ENCODE assay signal across 13 cellular contexts in the genomic region with DNA sequence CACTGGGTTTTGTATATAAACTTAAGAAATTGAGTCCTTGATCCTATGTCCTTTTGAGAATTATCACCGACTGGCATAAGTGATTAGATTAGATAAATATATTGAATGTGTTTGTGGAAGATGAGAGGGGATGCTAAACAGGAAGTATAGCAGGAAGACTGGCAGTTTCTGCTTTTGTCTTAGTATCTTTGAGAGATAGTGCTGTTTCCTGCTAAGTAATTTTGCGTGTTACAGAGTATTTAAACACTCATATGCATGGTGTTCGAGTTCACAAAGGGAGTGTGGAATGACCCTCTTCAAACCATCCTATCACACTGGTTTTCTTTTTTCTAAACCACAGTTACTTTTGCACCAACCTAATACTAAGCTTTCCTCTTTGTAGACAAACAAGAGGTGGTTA.
DNase-seq lines count a peak whose midpoint lies in the region; FAIRE-seq and TF ChIP-seq lines count a peak whose summit lies in the region.
"Had no signal": no experiment of that assay in that cellular context is flagged by ENCODE, and none has a peak within 500 bp of the region (broad histone marks: within the 10 kb centered on the region; RNA-seq: fewer than 3 reads in every experiment).

No MANE protein-coding gene starts in this region.

- FAIRE-seq in small intestine (lab: Jason Lieb, UNC): no peak

- H3K4me3 ChIP-seq in breast epithelium (no peak overlapping the region), mammary epithelial cell (replicated peaks in 1 of 3; ENCODE audit: insufficient read depth in 1 of 3, low read depth in 2 of 3, low read length in 3 of 3) (no peak overlapping the region), esophagus squamous epithelium (no peak overlapping the region), thymus (ENCODE audit: low read length) (no peak overlapping the region), small intestine (ENCODE audit: low read depth in 1 of 2, low read length in 2 of 2) (no peak overlapping the region)

- in situ Hi-C loops in mammary epithelial cell (cut with MboI; ENCODE audit: low sequenced_read_pairs in 2 of 2): no loop called here

- TF ChIP-seq CTCF in breast epithelium (IDR thresholded peaks at IDR 0.05) (no peak), mammary epithelial cell (conservative IDR thresholded peaks at IDR 0.05 in 1 of 2, IDR thresholded peaks at IDR 0.05 in 1 of 2; ENCODE audit: extremely low read depth in 1 of 2, insufficient read depth in 1 of 2, low read depth in 1 of 2, low read length in 2 of 2) (no peak), esophagus squamous epithelium (IDR thresholded peaks at IDR 0.05) (no peak)

- dilution Hi-C loops in mammary epithelial cell (cut with HindIII; ENCODE audit: low sequenced_read_pairs): no loop called here

- DNase-seq in breast epithelium (ENCODE audit: low spot score in 2 of 2) (no peak), mammary epithelial cell (no peak), SKM-1 treated with dmso at 0.1 percent for 144 hours (lab: John Stamatoyannopoulos, UW; ENCODE audit: unreplicated experiment) (peak; percentile 22), esophagus squamous epithelium (lab: John Stamatoyannopoulos, UW) (no peak), small intestine (no peak), middle frontal gyrus (ENCODE audit: extremely low spot score, low spot score) (no peak), head of caudate nucleus (no peak)
- DNase-seq: BE2C, brain microvascular endothelial cell, foreskin fibroblast, NCI-H526 treated with DMSO at 0.1 percent for 48 hours had no signal

- no peaks in the 10 kb centered on the region for H4K20me1 ChIP-seq in mammary epithelial cell (ENCODE audit: insufficient read depth, low read length)

- intact Hi-C loops in breast epithelium (cut with DNase I; ENCODE audit: low total_unique reads) (no loop called here), mammary epithelial cell (cut with micrococcal nuclease) (no loop called here), esophagus squamous epithelium (cut with DNase I) (no loop called here), head of caudate nucleus (cut with DNase I) (no loop called here)

- H3K36me3 ChIP-seq in breast epithelium (peaks cover under 1% of the 10 kb centered on the region), mammary epithelial cell (ENCODE audit: insufficient read depth, low read length) (peaks cover 21% of the 10 kb centered on the region), esophagus squamous epithelium (peaks cover 3 to 93% (median 23%) of the 10 kb centered on the region in 3 donors), thymus (ENCODE audit: control insufficient read depth, insufficient read depth) (peaks cover 7% of the 10 kb centered on the region), small intestine (ENCODE audit: control insufficient read depth in 2 of 2, insufficient read depth in 2 of 2, low read length in 2 of 2) (peaks cover 2 to 24% of the 10 kb centered on the region in 2 donors)

- WGBS in mammary epithelial cell (ENCODE audit: low coverage, missing lambda C conversion rate): 96% methylated on average over 3 of the region's 3 CpGs
- WGBS in esophagus squamous epithelium, 2 donors: 46 to 53% methylated on average over 3 of the region's 3 CpGs
- WGBS in thymus: 3% methylated on average over 3 of the region's 3 CpGs
- 29 to 55% (median 45%) methylated on average over 3 of the region's 3 CpGs for WGBS in small intestine, 3 donors

- no peaks in the 10 kb centered on the region for H3K79me2 ChIP-seq in mammary epithelial cell (ENCODE audit: insufficient read depth, low read length)

- H3K9me3 ChIP-seq in breast epithelium (no peaks in the 10 kb centered on the region), mammary epithelial cell (replicated peaks; ENCODE audit: insufficient read depth, low read length) (no peaks in the 10 kb centered on the region), esophagus squamous epithelium (no peaks in the 10 kb centered on the region), thymus (ENCODE audit: control insufficient read depth) (no peaks in the 10 kb centered on the region), small intestine (ENCODE audit: control insufficient read depth, low read depth) (no peaks in the 10 kb centered on the region)
- H3K9me3 ChIP-seq: BE2C had no signal

- TF ChIP-seq POLR2A in breast epithelium (IDR thresholded peaks at IDR 0.05) (no peak), esophagus squamous epithelium (IDR thresholded peaks at IDR 0.05) (no peak)

- H3K4me1 ChIP-seq in breast epithelium: peaks cover 0 to 7% of the 10 kb centered on the region in 2 donors
- H3K4me1 ChIP-seq in mammary epithelial cell (ENCODE audit: insufficient read depth, low read length): no peaks in the 10 kb centered on the region
- peaks cover 0 to 45% (median 8%) of the 10 kb centered on the region in 3 donors for H3K4me1 ChIP-seq in esophagus squamous epithelium
- peaks cover 16% of the 10 kb centered on the region for H3K4me1 ChIP-seq in thymus (ENCODE audit: control insufficient read depth, insufficient read depth, low read length)
- H3K4me1 ChIP-seq in small intestine (ENCODE audit: control insufficient read depth in 2 of 2, insufficient read depth in 1 of 2, low read depth in 1 of 2, low read length in 1 of 2): no peaks in the 10 kb centered on the region
- H3K4me1 ChIP-seq: BE2C had no signal

- BruUV-seq in mammary epithelial cell (replicated peaks; lab: Mats Ljungman, UMichigan): no TSS peak

- no peak overlapping the region for H3K9ac ChIP-seq in mammary epithelial cell (ENCODE audit: insufficient read depth, low read length)

- CTCF ChIA-PET in mammary epithelial cell (lab: Charles Lee; ENCODE audit: low non-redundant PET): no interaction called here

- H3K27ac ChIP-seq in breast epithelium (peak overlapping the region; percentile 70 to 73), mammary epithelial cell (ENCODE audit: insufficient read depth, low read depth, low read length) (no peak overlapping the region), esophagus squamous epithelium (peak overlapping the region in 3 of 4 donors; percentile 77 to 82 (median 78)), thymus (ENCODE audit: low read depth) (peak overlapping the region; percentile 88), small intestine (ENCODE audit: low read depth in 1 of 2, low read length in 1 of 2) (peak overlapping the region in 1 of 2 donors; percentile 42)
- H3K27ac ChIP-seq: brain microvascular endothelial cell, VCaP had no signal

- H3K4me2 ChIP-seq in mammary epithelial cell (ENCODE audit: insufficient read depth, low read depth, low read length): no peak overlapping the region

- no peaks in the 10 kb centered on the region for H3K27me3 ChIP-seq in breast epithelium
- no peaks in the 10 kb centered on the region for H3K27me3 ChIP-seq in mammary epithelial cell (ENCODE audit: insufficient read depth, low read length)
- no peaks in the 10 kb centered on the region for H3K27me3 ChIP-seq in esophagus squamous epithelium
- H3K27me3 ChIP-seq in thymus (ENCODE audit: control insufficient read depth, insufficient read depth): no peaks in the 10 kb centered on the region
- H3K27me3 ChIP-seq in small intestine (ENCODE audit: control insufficient read depth in 2 of 2, insufficient read depth in 2 of 2, low read length in 2 of 2): no peaks in the 10 kb centered on the region
- H3K27me3 ChIP-seq: BE2C, brain microvascular endothelial cell had no signal

- H2AFZ ChIP-seq in mammary epithelial cell (ENCODE audit: low read depth, low read length): no peak overlapping the region
